1 cellular context compared by ENCODE assay signal in genomic region chr11:819129-819931, GRCh38.
TF ChIP-seq lines count a peak whose summit lies in the region.

No MANE protein-coding gene starts in this region.

TF ChIP-seq in K562, 482 proteins besides CTCF, POLR2A, EP300 and RAD21 (continues in another document):
- TF ChIP-seq TSHZ1 (CRISPR knock-in tag; IDR thresholded peaks at IDR 0.05) (no peak), VEZF1 (CRISPR knock-in tag; IDR thresholded peaks at IDR 0.05) (peak; percentile 78), CBX1 (IDR thresholded peaks at IDR 0.05; ENCODE audit: low read depth) (0 out of 2 replicates have a peak, but pooled peaks have one; percentile 54), ZBTB7A (IDR thresholded peaks at IDR 0.05; ENCODE audit: borderline replicate concordance, control insufficient read depth, low read depth, low read length) (no peak), RNF219 (CRISPR knock-in tag; IDR thresholded peaks at IDR 0.05) (no peak), RFX5 (IDR thresholded peaks at IDR 0.05; ENCODE audit: low read depth, low read length) (no peak), CHD2 (IDR thresholded peaks at IDR 0.05; ENCODE audit: low read depth, low read length) (peak; percentile 79), TCF7 (IDR thresholded peaks at IDR 0.05; ENCODE audit: borderline replicate concordance) (peak; percentile 56; the same call in 1 of the 2 replicates), REST (CRISPR knock-in tag; IDR thresholded peaks at IDR 0.05; ENCODE audit: low read depth) (no peak), PHF20 (IDR thresholded peaks at IDR 0.05; ENCODE audit: partially characterized antibody) (no peak), AFF4 (CRISPR knock-in tag; IDR thresholded peaks at IDR 0.05) (no peak), GTF2B (IDR thresholded peaks at IDR 0.05; ENCODE audit: extremely low read depth, insufficient read length) (peak; percentile 49), MYC (IDR thresholded peaks at IDR 0.05; ENCODE audit: low read depth, low read length) (peak; percentile 70; the same call in 1 of the 2 replicates), MYC (CRISPR knock-in tag; IDR thresholded peaks at IDR 0.05; ENCODE audit: borderline replicate concordance, low read depth) (no peak), CHAMP1 (IDR thresholded peaks at IDR 0.05) (no peak), ZNF124 (CRISPR knock-in tag; IDR thresholded peaks at IDR 0.05) (no peak), MBD2 (IDR thresholded peaks at IDR 0.05; ENCODE audit: borderline replicate concordance, low read depth) (peak; percentile 60; the same call in 1 of the 2 replicates), HMG20B (CRISPR knock-in tag; IDR thresholded peaks at IDR 0.05) (no peak), EP400 (IDR thresholded peaks at IDR 0.05) (peak; percentile 26; the same call in 1 of the 2 replicates), TAF9B (IDR thresholded peaks at IDR 0.05; ENCODE audit: partially characterized antibody) (no peak), MBD1 (CRISPR knock-in tag; IDR thresholded peaks at IDR 0.05) (no peak), SRSF3 (IDR thresholded peaks at IDR 0.05; ENCODE audit: insufficient read depth, low read length) (no peak), IRF1 (CRISPR knock-in tag; IDR thresholded peaks at IDR 0.05; ENCODE audit: borderline replicate concordance) (no peak), ID3 (CRISPR knock-in tag; IDR thresholded peaks at IDR 0.05) (no peak), ID3 (tag; IDR thresholded peaks at IDR 0.05) (no peak), YY1 (IDR thresholded peaks at IDR 0.05; ENCODE audit: borderline replicate concordance in 1 of 3, control insufficient read depth in 1 of 3, extremely low read depth in 1 of 3, insufficient read depth in 3 of 3, insufficient read length in 1 of 3, insufficient replicate concordance in 2 of 3, low read depth in 1 of 3, low read length in 2 of 3) (peak in 1 of 3 experiments; percentile 37), E2F3 (CRISPR knock-in tag; IDR thresholded peaks at IDR 0.05) (no peak), FOS (IDR thresholded peaks at IDR 0.05; ENCODE audit: extremely low read depth, insufficient read length) (no peak), SIX5 (IDR thresholded peaks at IDR 0.05; ENCODE audit: borderline replicate concordance in 1 of 2, insufficient read depth in 1 of 2, low read depth in 1 of 2, low read length in 2 of 2) (no peak), ZNF12 (CRISPR knock-in tag; IDR thresholded peaks at IDR 0.05) (no peak), PML (IDR thresholded peaks at IDR 0.05; ENCODE audit: low read length) (peak; percentile 47; the same call in 1 of the 2 replicates), RBM14 (IDR thresholded peaks at IDR 0.05; ENCODE audit: borderline replicate concordance, insufficient read depth, low read depth, low read length) (no peak), ZNF507 (tag; conservative IDR thresholded peaks at IDR 0.05) (no peak), ZNF316 (IDR thresholded peaks at IDR 0.05) (no peak), ZNF282 (CRISPR knock-in tag; IDR thresholded peaks at IDR 0.05) (peak; percentile 77; the same call in 1 of the 2 replicates)
